In genomic region chr21:34582506-34583150, GRCh38 we compare ENCODE assay signal across 8 cellular contexts. TPM values are rescaled to one million over a fixed set of nuclear protein-coding genes. Genes with fewer than 3 reads are reported as not detected.
A peak's percentile ranks its signal among the peaks of the same experiment; 100 is the strongest.
DNase-seq lines count a peak whose midpoint lies in the region; ATAC-seq and TF ChIP-seq lines count a peak whose summit lies in the region.

No MANE protein-coding gene starts in this region.

- CTCF ChIA-PET in WTC11 (lab: Charles Lee): interaction anchor here (0.6 to 7.7 kb wide), 22 partner anchors 9 to 1750 kb away, joined by 3 to 82 read pairs (median 5); no protein-coding TSS in a partner anchor

- DNase-seq in DMS53 (lab: John Stamatoyannopoulos, UW): peak; percentile 30
- no peak for DNase-seq in DMS53 treated with DMSO at 0.1 percent for 48 hours (lab: John Stamatoyannopoulos, UW; ENCODE audit: unreplicated experiment)
- DNase-seq in WTC11 (ENCODE audit: low spot score): no peak
- peak; percentile 34 to 38 for DNase-seq in heart right ventricle
- DNase-seq in stimulated activated naive B cell treated with anti-CD40 and anti-IgM and Interleukin-4, amounts not matched to agents 10 μg/mL and 1 μg/mL and 100 μg/mL, for 72 hours: peak; percentile 10
- no peak for DNase-seq in NCI-H2107 (lab: John Stamatoyannopoulos, UW)

- peaks cover 8% of the 10 kb centered on the region for H3K9me3 Mint-ChIP-seq in WTC11
- peaks cover 0 to 3% of the 10 kb centered on the region in 2 donors for H3K9me3 Mint-ChIP-seq in stimulated activated naive B cell treated with anti-CD40 and anti-IgM and Interleukin-4, amounts not matched to agents 10 μg/mL and 1 μg/mL and 100 μg/mL, for 72 hours

- H3K4me1 ChIP-seq in heart right ventricle: peaks cover 27 to 66% (median 43%) of the 10 kb centered on the region in 9 donors

- H3K27ac ChIP-seq in heart right ventricle: peak overlapping the region; percentile 16 to 92 (median 70)

- intact Hi-C loops in heart right ventricle (cut with DNase I): loop anchor here in 6 of 10 donors (2.0 to 5.0 kb wide), 3 partner anchors 55 to 72 kb away; no protein-coding TSS in a partner anchor

- peak overlapping the region; percentile 81; the same call in 1 of the 2 replicates for H3K27ac Mint-ChIP-seq in WTC11
- peak overlapping the region; percentile 76 for H3K27ac Mint-ChIP-seq in stimulated activated naive B cell treated with anti-CD40 and anti-IgM and Interleukin-4, amounts not matched to agents 10 μg/mL and 1 μg/mL and 100 μg/mL, for 72 hours

- WGBS in heart right ventricle, 2 donors: 51 to 80% methylated on average over 10 of the region's 10 CpGs

- ATAC-seq in HG03432 (IDR thresholded peaks at IDR 0.05; ENCODE audit: unreplicated experiment) (peak; percentile 67), WTC11 (peak; percentile 95), heart right ventricle (peak; percentile 68 to 87 (median 72)), GM21825 (IDR thresholded peaks at IDR 0.05; ENCODE audit: unreplicated experiment) (no peak)
- peak; percentile 96 to 98 for ATAC-seq in stimulated activated naive B cell treated with anti-CD40 and anti-IgM and Interleukin-4, amounts not matched to agents 10 μg/mL and 1 μg/mL and 100 μg/mL, for 72 hours (replicated peaks)

- H3K36me3 Mint-ChIP-seq in WTC11: peaks cover 5% of the 10 kb centered on the region
- peaks cover 12 to 13% of the 10 kb centered on the region in 2 donors for H3K36me3 Mint-ChIP-seq in stimulated activated naive B cell treated with anti-CD40 and anti-IgM and Interleukin-4, amounts not matched to agents 10 μg/mL and 1 μg/mL and 100 μg/mL, for 72 hours

- peaks cover 0 to 20% (median 0%) of the 10 kb centered on the region in 11 donors for H3K9me3 ChIP-seq in heart right ventricle

- H3K4me3 ChIP-seq in heart right ventricle: no peak overlapping the region

- TF ChIP-seq CTCF in WTC11 (IDR thresholded peaks at IDR 0.05) (0 out of 2 replicates have a peak, but pooled peaks have one; percentile 10), heart right ventricle (IDR thresholded peaks at IDR 0.05) (peak in 8 of 9 donors; percentile 18 to 58 (median 44))

- H3K4me3 Mint-ChIP-seq in WTC11: no peak overlapping the region
- peak overlapping the region in 1 of 2 donors; percentile 38 for H3K4me3 Mint-ChIP-seq in stimulated activated naive B cell treated with anti-CD40 and anti-IgM and Interleukin-4, amounts not matched to agents 10 μg/mL and 1 μg/mL and 100 μg/mL, for 72 hours

- no peaks in the 10 kb centered on the region for H3K36me3 ChIP-seq in heart right ventricle

- H3K27me3 Mint-ChIP-seq in WTC11 (ENCODE audit: low read depth): no peaks in the 10 kb centered on the region
- no peaks in the 10 kb centered on the region for H3K27me3 Mint-ChIP-seq in stimulated activated naive B cell treated with anti-CD40 and anti-IgM and Interleukin-4, amounts not matched to agents 10 μg/mL and 1 μg/mL and 100 μg/mL, for 72 hours

- POLR2A ChIA-PET in WTC11 (lab: Charles Lee): interaction anchor here (0.8 kb wide), 1 partner anchor 20 kb away, joined by 3 read pairs; no protein-coding TSS in a partner anchor

- peaks cover 10% of the 10 kb centered on the region; the same call in 1 of the 2 replicates for H3K4me1 Mint-ChIP-seq in WTC11
- peaks cover 19 to 39% of the 10 kb centered on the region in 2 donors for H3K4me1 Mint-ChIP-seq in stimulated activated naive B cell treated with anti-CD40 and anti-IgM and Interleukin-4, amounts not matched to agents 10 μg/mL and 1 μg/mL and 100 μg/mL, for 72 hours

- no peaks in the 10 kb centered on the region for H3K27me3 ChIP-seq in heart right ventricle

TF ChIP-seq in WTC11, 78 proteins besides CTCF, POLR2A, EP300 and RAD21:
- TF ChIP-seq TEAD1 (CRISPR knock-in tag; IDR thresholded peaks at IDR 0.05) (no peak), ZNF138 (CRISPR knock-in tag; conservative IDR thresholded peaks at IDR 0.05) (no peak), SOX15 (CRISPR knock-in tag; IDR thresholded peaks at IDR 0.05) (no peak), ZNF317 (CRISPR knock-in tag; IDR thresholded peaks at IDR 0.05; ENCODE audit: borderline replicate concordance, low read depth) (peak; percentile 77), PREB (CRISPR knock-in tag; IDR thresholded peaks at IDR 0.05; ENCODE audit: borderline replicate concordance) (no peak), CREM (CRISPR knock-in tag; IDR thresholded peaks at IDR 0.05) (no peak), ZMAT4 (CRISPR knock-in tag; IDR thresholded peaks at IDR 0.05) (no peak)

RNA-seq across cellular contexts. Expression of gene RCAN1, which starts 32.3 kb away (rescaled TPM):
- total RNA-seq in WTC11 (2021) (5.4 to 5.9 TPM (median 5.6 TPM) in 3 replicates), heart right ventricle (100 to 1,000 TPM in 3 of 10 donors, 10 to 100 TPM in 7; 30.8 to 389 (median 62.2) TPM)
- polyA plus RNA-seq in heart right ventricle: 10 to 100 TPM; 24.1 to 62.2 TPM

Comparison
In these comparisons a context has a peak if more than half of its experiments do, and no peak if none do; other contexts are left out.
1. DNase-seq: peak in DMS53 (single experiment), heart right ventricle (2 of 2) and stimulated activated naive B cell treated with anti-CD40 and anti-IgM and Interleukin-4, amounts not matched to agents 10 μg/mL and 1 μg/mL and 100 μg/mL, for 72 hours (single experiment); none in DMS53 treated with DMSO at 0.1 percent for 48 hours (single experiment), WTC11 (single experiment) and NCI-H2107 (single experiment).